In genomic region chr1:112728306-112728971, GRCh38 we compare ENCODE assay signal across 1 cellular context. TPM values are rescaled to one million over a fixed set of nuclear protein-coding genes. Genes with fewer than 3 reads are reported as not detected.
"Had no signal": no experiment of that assay in that cellular context is flagged by ENCODE, and none has a peak within 500 bp of the region (broad histone marks: within the 10 kb centered on the region; RNA-seq: fewer than 3 reads in every experiment).

No MANE protein-coding gene starts in this region.

RNA-seq across cellular contexts. Expression of gene PPM1J, which starts 13.3 kb away (rescaled TPM):
- total RNA-seq: SJSA1 had no signal
